ENCODE assay signal across 8 cellular contexts in genomic region chr12:6766651-6767300, GRCh38. TPM values are rescaled to one million over a fixed set of nuclear protein-coding genes. Genes with fewer than 3 reads are reported as not detected.
DNase-seq lines count a peak whose midpoint lies in the region; ATAC-seq, FAIRE-seq and TF ChIP-seq lines count a peak whose summit lies in the region.

No MANE protein-coding gene starts in this region.

- peaks cover 11% of the 10 kb centered on the region for H3K79me1 ChIP-seq in mesendoderm (ENCODE audit: low read length)

- H3K4ac ChIP-seq in mesendoderm (ENCODE audit: low read depth, low read length): peak overlapping the region; percentile 97

- no peak overlapping the region for H2BK5ac ChIP-seq in mesendoderm (ENCODE audit: low read length)

- peak overlapping the region; percentile 98 for H3K18ac ChIP-seq in mesendoderm (ENCODE audit: low read length)

- peak; percentile 75 for FAIRE-seq in endothelial cell of umbilical vein (lab: Jason Lieb, UNC)

- CTCF ChIA-PET in endothelial cell of umbilical vein (lab: Charles Lee): interaction anchor here (0.7 to 8.4 kb wide), 21 partner anchors 9 to 171 kb away, joined by 3 to 234 read pairs (median 5); partner anchors contain the start of genes COPS7A, GPR162, MLF2 and USP5

- H3K4me3 ChIP-seq in ACC112 (ENCODE audit: low read depth, low read length): peak overlapping the region; percentile 89
- H3K4me3 ChIP-seq in GM12875 (ENCODE audit: low read depth, low read length): peak overlapping the region; percentile 76
- peak overlapping the region; percentile 70 to 91 (median 89) for H3K4me3 ChIP-seq in endothelial cell of umbilical vein (replicated peaks in 1 of 3; ENCODE audit: insufficient read depth in 1 of 3, low read depth in 1 of 3, low read length in 3 of 3)
- peak overlapping the region; percentile 96 for H3K4me3 ChIP-seq in mesendoderm (ENCODE audit: low read length)
- H3K4me3 ChIP-seq in stomach smooth muscle (ENCODE audit: low read length in 2 of 2): peak overlapping the region; percentile 89 to 95

- H3K9me1 ChIP-seq in endothelial cell of umbilical vein (replicated peaks; ENCODE audit: control insufficient read depth, extremely low read depth, insufficient read depth, low read length): no peaks in the 10 kb centered on the region

- H3K79me2 ChIP-seq in ACC112 (ENCODE audit: control insufficient read depth, insufficient read depth, low read length, unreplicated experiment): peaks cover 32% of the 10 kb centered on the region
- peaks cover 32% of the 10 kb centered on the region for H3K79me2 ChIP-seq in endothelial cell of umbilical vein (ENCODE audit: control insufficient read depth, insufficient read depth, low read length)
- H3K79me2 ChIP-seq in mesendoderm (ENCODE audit: control insufficient read depth, insufficient read depth, low read length): peaks cover 19% of the 10 kb centered on the region

- no peaks in the 10 kb centered on the region for H3K36me3 ChIP-seq in ACC112 (ENCODE audit: insufficient read depth, low read length)
- peaks cover 0 to 23% of the 10 kb centered on the region in 2 experiments for H3K36me3 ChIP-seq in endothelial cell of umbilical vein (ENCODE audit: control insufficient read depth in 2 of 2, extremely low read depth in 1 of 2, insufficient read depth in 2 of 2, low read length in 2 of 2)
- peaks cover 5% of the 10 kb centered on the region for H3K36me3 ChIP-seq in mesendoderm (ENCODE audit: control insufficient read depth, insufficient read depth, low read length)
- H3K36me3 ChIP-seq in stomach smooth muscle (ENCODE audit: control insufficient read depth in 2 of 2, insufficient read depth in 2 of 2, low read length in 2 of 2): peaks cover 11 to 13% of the 10 kb centered on the region in 2 donors

- WGBS in mesendoderm (ENCODE audit: extremely low coverage, insufficient coverage, low lambda C conversion rate): no CpG with 5 or more reads among the region's 86 CpGs

- H3K9ac ChIP-seq in endothelial cell of umbilical vein (replicated peaks; ENCODE audit: extremely low read depth, insufficient read depth, low read length) (peak overlapping the region; percentile 66), mesendoderm (ENCODE audit: low read length) (peak overlapping the region; percentile 99), stomach smooth muscle (ENCODE audit: low read length in 2 of 2) (peak overlapping the region; percentile 79 to 82)

- H2AK5ac ChIP-seq in mesendoderm (ENCODE audit: low read length): no peak overlapping the region

- peak; percentile 32 for ATAC-seq in HG03025 (IDR thresholded peaks at IDR 0.05; ENCODE audit: low FRiP score, unreplicated experiment)

- intact Hi-C loops in endothelial cell of umbilical vein (cut with micrococcal nuclease): loop anchor here (1.0 to 2.0 kb wide), 2 partner anchors 13 to 160 kb away; partner anchors contain the start of gene CHD4

- H3K56ac ChIP-seq in mesendoderm (ENCODE audit: low read length): peak overlapping the region; percentile 99

- POLR2A ChIA-PET in endothelial cell of umbilical vein (lab: Charles Lee): interaction anchor here (0.6 to 2.5 kb wide), 10 partner anchors 11 to 146 kb away, joined by 3 to 43 read pairs (median 6); partner anchors contain the start of genes COPS7A, GPR162, MLF2 and SPSB2

- H2AFZ ChIP-seq in ACC112 (ENCODE audit: low read length, unreplicated experiment) (peak overlapping the region; percentile 7), endothelial cell of umbilical vein (ENCODE audit: low read depth, low read length) (no peak overlapping the region)

- DNase-seq in NCI-H345 (lab: John Stamatoyannopoulos, UW) (peak; percentile 70), endothelial cell of umbilical vein (ENCODE audit: low read depth, low spot score) (peak; percentile 76), mesendoderm (peak; percentile 80)
- peak; percentile 84 for DNase-seq in activated CD8-positive, alpha-beta memory T cell treated with anti-CD3 and anti-CD28 coated beads for 24 hours

- H4K20me1 ChIP-seq in endothelial cell of umbilical vein (replicated peaks; ENCODE audit: control insufficient read depth, extremely low read depth, insufficient read depth, low read length): no peaks in the 10 kb centered on the region

- H4K8ac ChIP-seq in mesendoderm (ENCODE audit: low read depth, low read length): no peak overlapping the region

- BruUV-seq in endothelial cell of umbilical vein (replicated peaks; lab: Mats Ljungman, UMichigan): TSS peak; percentile 5

- peak overlapping the region; percentile 88 for H2BK120ac ChIP-seq in mesendoderm (ENCODE audit: low read depth, low read length)

- H3K4me1 ChIP-seq in ACC112 (ENCODE audit: control insufficient read depth, insufficient read depth, low read length, unreplicated experiment): peaks cover 35% of the 10 kb centered on the region
- peaks cover 38% of the 10 kb centered on the region for H3K4me1 ChIP-seq in endothelial cell of umbilical vein (ENCODE audit: control insufficient read depth, extremely low read depth, insufficient read depth, low read length)
- peaks cover 18% of the 10 kb centered on the region for H3K4me1 ChIP-seq in mesendoderm (ENCODE audit: control insufficient read depth, low read depth, low read length)
- peaks cover 66% of the 10 kb centered on the region for H3K4me1 ChIP-seq in stomach smooth muscle (ENCODE audit: control insufficient read depth, insufficient read depth, low read length)

- TF ChIP-seq CTCF in GM12875 (IDR thresholded peaks at IDR 0.05; ENCODE audit: borderline replicate concordance, insufficient read depth, low read depth, low read length): peak; percentile 90
- peak; percentile 60 to 64 for TF ChIP-seq CTCF in endothelial cell of umbilical vein (IDR thresholded peaks at IDR 0.05; ENCODE audit: extremely low read depth in 1 of 2, insufficient read depth in 1 of 2, low read depth in 1 of 2, low read length in 2 of 2)

- TF ChIP-seq POLR2A in endothelial cell of umbilical vein (IDR thresholded peaks at IDR 0.05; ENCODE audit: low read depth, low read length): no peak

- H3K27ac ChIP-seq in ACC112 (ENCODE audit: low read depth, low read length) (peak overlapping the region; percentile 16; the same call in 1 of the 2 replicates), endothelial cell of umbilical vein (ENCODE audit: insufficient read depth, low read depth, low read length) (peak overlapping the region; percentile 36), mesendoderm (ENCODE audit: low read depth, low read length) (peak overlapping the region; percentile 90), stomach smooth muscle (ENCODE audit: low read length) (peak overlapping the region; percentile 80)

- dilution Hi-C loops in endothelial cell of umbilical vein (cut with MboI; ENCODE audit: extremely low pct_ligation_motif_present, low sequenced_read_pairs): no loop called here

- H3K9me3 ChIP-seq in endothelial cell of umbilical vein (replicated peaks; ENCODE audit: control insufficient read depth, insufficient read depth, low read length) (no peaks in the 10 kb centered on the region), stomach smooth muscle (ENCODE audit: control insufficient read depth in 2 of 2, low read length in 2 of 2) (no peaks in the 10 kb centered on the region)

- H3K23ac ChIP-seq in mesendoderm (ENCODE audit: low read length): no peak overlapping the region

- H4K5ac ChIP-seq in mesendoderm (ENCODE audit: low read length): no peak overlapping the region

- H3K4me2 ChIP-seq in endothelial cell of umbilical vein (ENCODE audit: insufficient read depth, low read length) (peak overlapping the region; percentile 68), mesendoderm (ENCODE audit: low read length) (peak overlapping the region; percentile 61)

- H3K27me3 ChIP-seq in ACC112 (ENCODE audit: insufficient read depth, low read length) (no peaks in the 10 kb centered on the region), endothelial cell of umbilical vein (ENCODE audit: control insufficient read depth in 2 of 2, insufficient read depth in 2 of 2, low read length in 2 of 2) (no peaks in the 10 kb centered on the region), mesendoderm (ENCODE audit: insufficient read depth, low read length, poor library complexity) (no peaks in the 10 kb centered on the region), stomach smooth muscle (ENCODE audit: control insufficient read depth in 1 of 2, insufficient read depth in 2 of 2, low read length in 2 of 2) (no peaks in the 10 kb centered on the region)

- H2BK15ac ChIP-seq in mesendoderm (replicated peaks; ENCODE audit: low read depth): no peak overlapping the region

RNA-seq across cellular contexts. Expression of gene PTMS, which starts 0.6 kb away (rescaled TPM):
- 518 and 555 TPM in 2 replicates for total RNA-seq in endothelial cell of umbilical vein
- polyA plus RNA-seq in endothelial cell of umbilical vein: 661 and 787 TPM in 2 replicates
- 356 and 357 TPM in 2 replicates for polyA plus RNA-seq in endothelial cell of umbilical vein (2011; cell fraction: cytosol; rRNA removed)
- 146 and 181 TPM in 2 replicates for polyA plus RNA-seq in endothelial cell of umbilical vein (2011; cell fraction: nucleus; rRNA removed)
- 327 and 655 TPM in 2 replicates for polyA plus RNA-seq in endothelial cell of umbilical vein (2012)
- polyA minus RNA-seq in endothelial cell of umbilical vein: 264 and 340 TPM in 2 replicates
- polyA minus RNA-seq in endothelial cell of umbilical vein (2011; cell fraction: cytosol; rRNA and poly(A)+ RNA removed): 73.9 TPM
- 40.4 and 51.6 TPM in 2 replicates for polyA minus RNA-seq in endothelial cell of umbilical vein (2011; cell fraction: nucleus; rRNA and poly(A)+ RNA removed)
- 296 TPM for polyA plus RNA-seq in mesendoderm (2013, experiment 1 of 2)
- polyA plus RNA-seq in mesendoderm (2013, experiment 2 of 2): 299 TPM

RNA-seq across cellular contexts. Expression of gene LAG3, which starts 5.5 kb away (rescaled TPM):
- 3.8 and 4.1 TPM in 2 replicates for total RNA-seq in endothelial cell of umbilical vein
- 1.3 and 1.8 TPM in 2 replicates for polyA plus RNA-seq in endothelial cell of umbilical vein
- polyA plus RNA-seq in endothelial cell of umbilical vein (2011; cell fraction: cytosol; rRNA removed): 0.17 and 0.58 TPM in 2 replicates
- 8.8 and 10.8 TPM in 2 replicates for polyA plus RNA-seq in endothelial cell of umbilical vein (2011; cell fraction: nucleus; rRNA removed)
- 1.2 and 1.7 TPM in 2 replicates for polyA plus RNA-seq in endothelial cell of umbilical vein (2012)
- polyA minus RNA-seq in endothelial cell of umbilical vein: 0.58 and 1.8 TPM in 2 replicates
- polyA minus RNA-seq in endothelial cell of umbilical vein (2011; cell fraction: cytosol; rRNA and poly(A)+ RNA removed): not detected
- polyA minus RNA-seq in endothelial cell of umbilical vein (2011; cell fraction: nucleus; rRNA and poly(A)+ RNA removed): 1.5 and 2.8 TPM in 2 replicates
- polyA plus RNA-seq in mesendoderm (2013, experiment 1 of 2): 0.44 TPM
- polyA plus RNA-seq in mesendoderm (2013, experiment 2 of 2): 0.46 TPM

RNA-seq across cellular contexts. Expression of gene MLF2, which starts 13.8 kb away (rescaled TPM):
- total RNA-seq in endothelial cell of umbilical vein: 136 and 147 TPM in 2 replicates
- polyA plus RNA-seq in endothelial cell of umbilical vein: 306 and 319 TPM in 2 replicates
- 189 and 228 TPM in 2 replicates for polyA plus RNA-seq in endothelial cell of umbilical vein (2011; cell fraction: cytosol; rRNA removed)
- 119 and 136 TPM in 2 replicates for polyA plus RNA-seq in endothelial cell of umbilical vein (2011; cell fraction: nucleus; rRNA removed)
- 160 and 203 TPM in 2 replicates for polyA plus RNA-seq in endothelial cell of umbilical vein (2012)
- polyA minus RNA-seq in endothelial cell of umbilical vein: 221 and 250 TPM in 2 replicates
- polyA minus RNA-seq in endothelial cell of umbilical vein (2011; cell fraction: cytosol; rRNA and poly(A)+ RNA removed): 55.0 TPM
- 43.1 and 46.8 TPM in 2 replicates for polyA minus RNA-seq in endothelial cell of umbilical vein (2011; cell fraction: nucleus; rRNA and poly(A)+ RNA removed)
- 166 TPM for polyA plus RNA-seq in mesendoderm (2013, experiment 1 of 2)
- polyA plus RNA-seq in mesendoderm (2013, experiment 2 of 2): 166 TPM

RNA-seq across cellular contexts. Expression of gene CD4, which starts 22.6 kb away (rescaled TPM):
- total RNA-seq in endothelial cell of umbilical vein: not detected in 2 replicates
- polyA plus RNA-seq in endothelial cell of umbilical vein: not detected in 2 replicates
- polyA plus RNA-seq in endothelial cell of umbilical vein (2011; cell fraction: cytosol; rRNA removed): not detected in 2 replicates
- polyA plus RNA-seq in endothelial cell of umbilical vein (2011; cell fraction: nucleus; rRNA removed): not detected in 2 replicates
- polyA plus RNA-seq in endothelial cell of umbilical vein (2012): 0.05 TPM in 1 of 2 replicates, not detected in the other
- not detected in 2 replicates for polyA minus RNA-seq in endothelial cell of umbilical vein
- not detected for polyA minus RNA-seq in endothelial cell of umbilical vein (2011; cell fraction: cytosol; rRNA and poly(A)+ RNA removed)
- polyA minus RNA-seq in endothelial cell of umbilical vein (2011; cell fraction: nucleus; rRNA and poly(A)+ RNA removed): not detected in 2 replicates
- 0.42 TPM for polyA plus RNA-seq in mesendoderm (2013, experiment 1 of 2)
- 0.49 TPM for polyA plus RNA-seq in mesendoderm (2013, experiment 2 of 2)

RNA-seq across cellular contexts. Expression of gene COPS7A, which starts 42.9 kb away (rescaled TPM):
- total RNA-seq in endothelial cell of umbilical vein: 36.5 and 41.1 TPM in 2 replicates
- polyA plus RNA-seq in endothelial cell of umbilical vein: 104 and 112 TPM in 2 replicates
- 85.3 and 85.9 TPM in 2 replicates for polyA plus RNA-seq in endothelial cell of umbilical vein (2011; cell fraction: cytosol; rRNA removed)
- 81.1 and 86.9 TPM in 2 replicates for polyA plus RNA-seq in endothelial cell of umbilical vein (2011; cell fraction: nucleus; rRNA removed)
- 42.2 and 52.7 TPM in 2 replicates for polyA plus RNA-seq in endothelial cell of umbilical vein (2012)
- 34.1 and 41.1 TPM in 2 replicates for polyA minus RNA-seq in endothelial cell of umbilical vein
- 16.7 TPM for polyA minus RNA-seq in endothelial cell of umbilical vein (2011; cell fraction: cytosol; rRNA and poly(A)+ RNA removed)
- 11.3 TPM in 2 replicates for polyA minus RNA-seq in endothelial cell of umbilical vein (2011; cell fraction: nucleus; rRNA and poly(A)+ RNA removed)
- polyA plus RNA-seq in mesendoderm (2013, experiment 1 of 2): 34.9 TPM
- 35.6 TPM for polyA plus RNA-seq in mesendoderm (2013, experiment 2 of 2)

Comparison
In these comparisons a context has a peak if more than half of its experiments do, and no peak if none do; other contexts are left out.
1. Peak in every context shown above with its lines: DNase-seq, ATAC-seq, H3K4me3 ChIP-seq and H3K27ac ChIP-seq.
2. H3K27ac ChIP-seq: peak in every context shown above with its lines; median percentile 90 in mesendoderm; 80 in stomach smooth muscle; 36 in endothelial cell of umbilical vein; 16 in ACC112.